1 cellular context compared by ENCODE assay signal in genomic region chr16:66315210-66315825, GRCh38.
A peak's percentile ranks its signal among the peaks of the same experiment; 100 is the strongest.
TF ChIP-seq lines count a peak whose summit lies in the region.

No MANE protein-coding gene starts in this region.

TF ChIP-seq in HepG2, 621 proteins besides CTCF, POLR2A, EP300 and RAD21 (continued from another document):
- no peak for TF ChIP-seq PRDM10 (CRISPR knock-in tag; IDR thresholded peaks at IDR 0.05; ENCODE audit: low read depth)
- no peak for TF ChIP-seq GTF2F1 (IDR thresholded peaks at IDR 0.05; ENCODE audit: low read length)
- peak; percentile 97 for TF ChIP-seq XRCC5 (optimal IDR thresholded peaks at IDR 0.05; ENCODE audit: low read length)
- peak; percentile 46; the same call in 1 of the 2 replicates for TF ChIP-seq RXRB (CRISPR knock-in tag; IDR thresholded peaks at IDR 0.05; ENCODE audit: borderline replicate concordance)
- peak; percentile 49; the same call in 1 of the 2 replicates for TF ChIP-seq RARA (CRISPR knock-in tag; IDR thresholded peaks at IDR 0.05)
- peak; percentile 72 for TF ChIP-seq STAG1 (CRISPR knock-in tag; IDR thresholded peaks at IDR 0.05)
- TF ChIP-seq ZNF687 (CRISPR knock-in tag; IDR thresholded peaks at IDR 0.05), result 0 out of 2 replicates have a peak, but pooled peaks have one; percentile 10
- TF ChIP-seq PPARG (CRISPR knock-in tag; conservative IDR thresholded peaks at IDR 0.05), result peak; percentile 67; the same call in 1 of the 2 replicates
- TF ChIP-seq, protein P1, sequence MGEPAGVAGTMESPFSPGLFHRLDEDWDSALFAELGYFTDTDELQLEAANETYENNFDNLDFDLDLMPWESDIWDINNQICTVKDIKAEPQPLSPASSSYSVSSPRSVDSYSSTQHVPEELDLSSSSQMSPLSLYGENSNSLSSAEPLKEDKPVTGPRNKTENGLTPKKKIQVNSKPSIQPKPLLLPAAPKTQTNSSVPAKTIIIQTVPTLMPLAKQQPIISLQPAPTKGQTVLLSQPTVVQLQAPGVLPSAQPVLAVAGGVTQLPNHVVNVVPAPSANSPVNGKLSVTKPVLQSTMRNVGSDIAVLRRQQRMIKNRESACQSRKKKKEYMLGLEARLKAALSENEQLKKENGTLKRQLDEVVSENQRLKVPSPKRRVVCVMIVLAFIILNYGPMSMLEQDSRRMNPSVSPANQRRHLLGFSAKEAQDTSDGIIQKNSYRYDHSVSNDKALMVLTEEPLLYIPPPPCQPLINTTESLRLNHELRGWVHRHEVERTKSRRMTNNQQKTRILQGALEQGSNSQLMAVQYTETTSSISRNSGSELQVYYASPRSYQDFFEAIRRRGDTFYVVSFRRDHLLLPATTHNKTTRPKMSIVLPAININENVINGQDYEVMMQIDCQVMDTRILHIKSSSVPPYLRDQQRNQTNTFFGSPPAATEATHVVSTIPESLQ (CRISPR knock-in tag; conservative IDR thresholded peaks at IDR 0.05), result no peak
- peak; percentile 50; the same call in 1 of the 2 replicates for TF ChIP-seq KDM2A (CRISPR knock-in tag; IDR thresholded peaks at IDR 0.05; ENCODE audit: borderline replicate concordance, low read depth)
- 0 out of 2 replicates have a peak, but pooled peaks have one; percentile 68 for TF ChIP-seq SMAD3 (CRISPR knock-in tag; IDR thresholded peaks at IDR 0.05)
- peak; percentile 71 for TF ChIP-seq ELF1 (CRISPR knock-in tag; IDR thresholded peaks at IDR 0.05)
- no peak for TF ChIP-seq MYC (CRISPR knock-in tag; IDR thresholded peaks at IDR 0.05; ENCODE audit: borderline replicate concordance)
- 0 out of 2 replicates have a peak, but pooled peaks have one; percentile 46 for TF ChIP-seq ZNF337 (CRISPR knock-in tag; IDR thresholded peaks at IDR 0.05; ENCODE audit: borderline replicate concordance, low read depth)
- 0 out of 2 replicates have a peak, but pooled peaks have one; percentile 45 for TF ChIP-seq IRF2 (CRISPR knock-in tag; IDR thresholded peaks at IDR 0.05)
- 0 out of 2 replicates have a peak, but pooled peaks have one; percentile 32 for TF ChIP-seq ATF2 (CRISPR knock-in tag; IDR thresholded peaks at IDR 0.05)
- no peak for TF ChIP-seq FOSL1 (CRISPR knock-in tag; IDR thresholded peaks at IDR 0.05; ENCODE audit: borderline replicate concordance)
- peak; percentile 82 for TF ChIP-seq BCL6 (CRISPR knock-in tag; IDR thresholded peaks at IDR 0.05)
- 0 out of 2 replicates have a peak, but pooled peaks have one; percentile 19 for TF ChIP-seq GATAD2A (CRISPR knock-in tag; IDR thresholded peaks at IDR 0.05)
- peak; percentile 66 for TF ChIP-seq SMC3 (IDR thresholded peaks at IDR 0.05; ENCODE audit: low read length)
